In genomic region chr22:39177791-39178190, GRCh38 we compare ENCODE assay signal across 12 cellular contexts. TPM values are rescaled to one million over a fixed set of nuclear protein-coding genes. Genes with fewer than 3 reads are reported as not detected.
DNase-seq lines count a peak whose midpoint lies in the region; ATAC-seq and TF ChIP-seq lines count a peak whose summit lies in the region.
"Had no signal": no experiment of that assay in that cellular context is flagged by ENCODE, and none has a peak within 500 bp of the region (broad histone marks: within the 10 kb centered on the region; RNA-seq: fewer than 3 reads in every experiment).

No MANE protein-coding gene starts in this region.

- TF ChIP-seq POLR2A in heart left ventricle (IDR thresholded peaks at IDR 0.05) (no peak), uterus (IDR thresholded peaks at IDR 0.05) (no peak)

- no peaks in the 10 kb centered on the region for H3K27me3 Mint-ChIP-seq in neural crest cell (ENCODE audit: low read depth)

- DNase-seq in activated effector memory CD4-positive, alpha-beta T cell treated with anti-CD3 and anti-CD28 coated beads, Interleukin-2, amount 50 U/mL, for 16 hours, result peak; percentile 55
- no peak for DNase-seq in activated effector memory CD4-positive, alpha-beta T cell treated with Interleukin-2 at 50 U/mL for 16 hours
- DNase-seq in heart left ventricle, result peak in 4 of 5 donors; percentile 59 to 83 (median 70)
- DNase-seq in neural crest cell (ENCODE audit: low read depth, low spot score), result no peak
- DNase-seq in uterus, result peak in 1 of 2 donors; percentile 26
- no peak for DNase-seq in NOMO-1 treated with DMSO at 0.1 percent for 48 hours (lab: John Stamatoyannopoulos, UW; ENCODE audit: unreplicated experiment)
- DNase-seq in iPS-NIHi11 (ENCODE audit: low spot score), result no peak
- DNase-seq in nucleus accumbens (lab: John Stamatoyannopoulos, UW), result no peak
- DNase-seq: erythroblast, NCI-H1048, NCI-H524 had no signal

- H3K27ac ChIP-seq in heart left ventricle (peak overlapping the region; percentile 35 to 93 (median 79)), uterus (peak overlapping the region; percentile 81 to 88)

- H3K36me3 ChIP-seq in heart left ventricle (no peaks in the 10 kb centered on the region), uterus (no peaks in the 10 kb centered on the region)

- intact Hi-C loops in heart left ventricle (cut with DNase I), result loop anchor here in 8 of 10 donors (5.0 to 10.0 kb wide), 3 partner anchors 55 to 347 kb away; partner anchors contain the start of gene ATF4 (in 4 of the 8)
- intact Hi-C loops in uterus (cut with DNase I; ENCODE audit: low total_unique reads), result loop anchor here (10.0 kb wide), 1 partner anchor 337 kb away; no protein-coding TSS in a partner anchor

- H3K36me3 Mint-ChIP-seq in neural crest cell (ENCODE audit: low read depth), result no peaks in the 10 kb centered on the region
- H3K36me3 Mint-ChIP-seq: activated CD8-positive, alpha-beta memory T cell treated with anti-CD3 and anti-CD28 coated beads, Interleukin-2, amount 10 ng/mL, durations not matched to agents 7 days and 5 days had no signal

- H3K4me1 Mint-ChIP-seq in neural crest cell, result peaks cover 47% of the 10 kb centered on the region

- no peak overlapping the region for H3K4me3 ChIP-seq in heart left ventricle
- H3K4me3 ChIP-seq in uterus, result no peak overlapping the region

- peak overlapping the region; percentile 71 for H3K27ac Mint-ChIP-seq in neural crest cell (ENCODE audit: unreplicated experiment)
- H3K27ac Mint-ChIP-seq: activated CD8-positive, alpha-beta memory T cell treated with anti-CD3 and anti-CD28 coated beads, Interleukin-2, amount 10 ng/mL, durations not matched to agents 7 days and 5 days had no signal

- H3K4me3 Mint-ChIP-seq in neural crest cell, result no peak overlapping the region
- H3K4me3 Mint-ChIP-seq: activated CD8-positive, alpha-beta memory T cell treated with anti-CD3 and anti-CD28 coated beads, Interleukin-2, amount 10 ng/mL, durations not matched to agents 7 days and 5 days had no signal

- TF ChIP-seq CTCF in heart left ventricle (IDR thresholded peaks at IDR 0.05) (no peak), neural crest cell (conservative IDR thresholded peaks at IDR 0.05) (no peak), uterus (IDR thresholded peaks at IDR 0.05) (no peak)

- H3K27me3 ChIP-seq in heart left ventricle, result no peaks in the 10 kb centered on the region
- H3K27me3 ChIP-seq in uterus, result no peaks in the 10 kb centered on the region

- H3K9me3 Mint-ChIP-seq in neural crest cell, result no peaks in the 10 kb centered on the region

- H3K4me1 ChIP-seq in heart left ventricle (peaks cover 29 to 66% (median 57%) of the 10 kb centered on the region in 12 donors), uterus (peaks cover 0 to 44% of the 10 kb centered on the region in 2 donors)

- WGBS in heart left ventricle, 4 donors, result 65 to 80% (median 69%) methylated on average over 9 of the region's 9 CpGs

- H3K9me3 ChIP-seq in heart left ventricle (peaks cover 0 to 9% (median 0%) of the 10 kb centered on the region in 12 donors), uterus (no peaks in the 10 kb centered on the region)

- ATAC-seq in heart left ventricle, result peak in 3 of 4 donors; percentile 21 to 41 (median 25)

RNA-seq across cellular contexts. Expression of gene CBX7, which starts 25.3 kb away (rescaled TPM):
- 100 to 1,000 TPM in 1 of 9 donors, 10 to 100 TPM in 8; 48.3 to 187 (median 75.0) TPM for total RNA-seq in heart left ventricle
- polyA plus RNA-seq in heart left ventricle, result 10 to 100 TPM; 50.1 to 60.4 TPM
- 2.3 and 2.4 TPM in 2 replicates for total RNA-seq in neural crest cell
- 100 to 1,000 TPM in 2 of 4 donors, 10 to 100 TPM in 2; 16.0 to 128 (median 102) TPM for total RNA-seq in uterus

Comparison
In these comparisons a context has a peak if more than half of its experiments do, and no peak if none do; other contexts are left out.
1. DNase-seq: peak in activated effector memory CD4-positive, alpha-beta T cell treated with anti-CD3 and anti-CD28 coated beads, Interleukin-2, amount 50 U/mL, for 16 hours (single experiment) and heart left ventricle (4 of 5); none in activated effector memory CD4-positive, alpha-beta T cell treated with Interleukin-2 at 50 U/mL for 16 hours (single experiment), neural crest cell (single experiment), NOMO-1 treated with DMSO at 0.1 percent for 48 hours (single experiment), iPS-NIHi11 (single experiment) and nucleus accumbens (0 of 56).